Comparison of ENCODE assay signal across 15 cellular contexts in the genomic region with DNA sequence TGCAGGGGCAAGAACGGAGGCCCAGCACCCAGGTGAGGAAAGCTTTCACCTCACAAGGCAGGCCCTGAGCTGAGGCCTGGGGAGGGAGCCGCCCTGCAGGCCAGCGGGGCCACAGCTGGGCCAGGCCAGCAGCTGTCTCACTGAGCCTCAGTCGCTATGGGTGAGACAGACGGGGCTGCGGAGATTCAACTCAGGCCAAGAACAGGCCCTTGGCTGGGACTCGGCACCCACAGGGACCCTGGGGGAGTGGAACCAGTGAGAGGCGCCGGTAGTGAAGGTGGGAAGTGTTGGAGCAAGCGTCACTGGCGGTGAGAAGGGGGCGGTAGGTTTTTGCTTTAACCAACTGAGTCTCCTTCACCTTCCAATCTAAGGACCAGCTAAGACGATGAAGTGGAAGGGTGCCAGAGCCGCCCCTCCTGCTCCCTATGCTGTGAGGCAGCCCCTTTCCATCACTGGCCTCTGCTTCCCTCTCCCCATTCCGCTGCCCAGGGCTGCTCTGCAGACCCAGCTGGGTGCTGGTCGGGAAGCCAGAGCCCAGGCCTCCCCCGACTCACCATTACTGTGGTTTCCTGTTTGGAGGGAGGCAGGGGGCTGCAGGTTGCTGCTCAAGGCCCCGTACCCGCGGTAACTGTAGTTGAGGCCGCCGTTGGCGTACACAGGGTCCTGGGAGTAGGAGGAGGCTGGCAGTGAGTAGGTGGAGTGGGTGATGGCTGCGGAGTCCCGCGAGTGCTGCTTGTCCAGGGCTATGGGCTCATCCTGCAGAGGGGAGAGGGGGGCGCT.
DNase-seq lines count a peak whose midpoint lies in the region; ATAC-seq, FAIRE-seq and TF ChIP-seq lines count a peak whose summit lies in the region.
"Had no signal": no experiment of that assay in that cellular context is flagged by ENCODE, and none has a peak within 500 bp of the region (broad histone marks: within the 10 kb centered on the region; RNA-seq: fewer than 3 reads in every experiment).

No MANE protein-coding gene starts in this region.

- H3K9me3 ChIP-seq in T-helper 17 cell (ENCODE audit: control insufficient read depth, low read length, poor library complexity, severe bottlenecking) (no peaks in the 10 kb centered on the region), kidney (ENCODE audit: control insufficient read depth in 1 of 2, low read length in 2 of 2) (no peaks in the 10 kb centered on the region), stomach (no peaks in the 10 kb centered on the region)
- H3K9me3 ChIP-seq: heart right ventricle had no signal

- H3K4me1 ChIP-seq in kidney (ENCODE audit: control insufficient read depth in 1 of 2, insufficient read depth in 1 of 2, low read depth in 1 of 2, low read length in 2 of 2) (peaks cover 8 to 31% of the 10 kb centered on the region in 2 donors), stomach (peaks cover 19 to 50% (median 35%) of the 10 kb centered on the region in 4 donors)

- H3K4me1 Mint-ChIP-seq in activated naive CD8-positive, alpha-beta T cell (ENCODE audit: low read depth), result peaks cover 13% of the 10 kb centered on the region
- peaks cover 2% of the 10 kb centered on the region for H3K4me1 Mint-ChIP-seq in activated naive CD8-positive, alpha-beta T cell treated with anti-CD3 and anti-CD28 coated beads, Interleukin-2, amount 50 U/mL, for 24 hours
- peaks cover 13% of the 10 kb centered on the region for H3K4me1 Mint-ChIP-seq in T-helper 17 cell
- H3K4me1 Mint-ChIP-seq: WTC11 had no signal

- FAIRE-seq in kidney (lab: Jason Lieb, UNC), result no peak

- WGBS in stomach, 5 donors, result 74 to 83% (median 78%) methylated on average over 18 to 27 of the region's 27 CpGs

- H3K9me3 Mint-ChIP-seq in activated naive CD8-positive, alpha-beta T cell (ENCODE audit: low read depth), result no peaks in the 10 kb centered on the region
- no peaks in the 10 kb centered on the region for H3K9me3 Mint-ChIP-seq in activated naive CD8-positive, alpha-beta T cell treated with anti-CD3 and anti-CD28 coated beads, Interleukin-2, amount 50 U/mL, for 24 hours
- H3K9me3 Mint-ChIP-seq: WTC11 had no signal

- peak overlapping the region; percentile 34 for H3K27ac Mint-ChIP-seq in activated naive CD8-positive, alpha-beta T cell
- no peak overlapping the region for H3K27ac Mint-ChIP-seq in activated naive CD8-positive, alpha-beta T cell treated with anti-CD3 and anti-CD28 coated beads, Interleukin-2, amount 50 U/mL, for 24 hours
- H3K27ac Mint-ChIP-seq in T-helper 17 cell, result peak overlapping the region; percentile 24

- H3K9ac ChIP-seq in kidney (ENCODE audit: low read length in 2 of 2), result no peak overlapping the region

- ATAC-seq in activated naive CD8-positive, alpha-beta T cell treated with anti-CD3 and anti-CD28 coated beads, Interleukin-2, amount 50 U/mL, for 24 hours, result no peak
- ATAC-seq in T-helper 17 cell, result no peak
- ATAC-seq in GM19455 (IDR thresholded peaks at IDR 0.05; ENCODE audit: unreplicated experiment), result no peak
- no peak for ATAC-seq in GM18907 (IDR thresholded peaks at IDR 0.05; ENCODE audit: unreplicated experiment)
- ATAC-seq: heart right ventricle, WTC11 had no signal

- H3K36me3 ChIP-seq in kidney (ENCODE audit: control insufficient read depth in 1 of 2, insufficient read depth in 2 of 2, low read length in 2 of 2) (peaks cover 27 to 38% of the 10 kb centered on the region in 2 donors), stomach (peaks cover 39 to 93% (median 87%) of the 10 kb centered on the region in 4 donors)

- H3K27ac ChIP-seq in kidney (ENCODE audit: low read depth in 2 of 2, low read length in 2 of 2), result no peak overlapping the region
- H3K27ac ChIP-seq in stomach, result peak overlapping the region in 3 of 5 donors; percentile 14 to 22 (median 19)
- H3K27ac ChIP-seq: SK-N-MC had no signal

- no peaks in the 10 kb centered on the region for H3K27me3 Mint-ChIP-seq in activated naive CD8-positive, alpha-beta T cell
- H3K27me3 Mint-ChIP-seq in activated naive CD8-positive, alpha-beta T cell treated with anti-CD3 and anti-CD28 coated beads, Interleukin-2, amount 50 U/mL, for 24 hours, result no peaks in the 10 kb centered on the region
- H3K27me3 Mint-ChIP-seq in T-helper 17 cell, result no peaks in the 10 kb centered on the region

- H3K4me3 Mint-ChIP-seq in activated naive CD8-positive, alpha-beta T cell, result no peak overlapping the region
- no peak overlapping the region for H3K4me3 Mint-ChIP-seq in activated naive CD8-positive, alpha-beta T cell treated with anti-CD3 and anti-CD28 coated beads, Interleukin-2, amount 50 U/mL, for 24 hours
- peak overlapping the region; percentile 5 for H3K4me3 Mint-ChIP-seq in T-helper 17 cell
- H3K4me3 Mint-ChIP-seq: WTC11 had no signal

- no peak for TF ChIP-seq POLR2A in stomach (IDR thresholded peaks at IDR 0.05)

- H3K4me3 ChIP-seq in kidney (ENCODE audit: low read length in 2 of 2) (no peak overlapping the region), stomach (no peak overlapping the region)
- H3K4me3 ChIP-seq: heart right ventricle, SK-N-MC had no signal

- intact Hi-C loops in kidney (cut with DNase I) (no loop called here), stomach (cut with DNase I; ENCODE audit: low total_unique reads) (no loop called here)

- TF ChIP-seq CTCF in kidney (IDR thresholded peaks at IDR 0.05; ENCODE audit: borderline replicate concordance, extremely low read depth, insufficient read depth) (no peak), stomach (IDR thresholded peaks at IDR 0.05) (no peak)

- H3K27me3 ChIP-seq in stomach, result no peaks in the 10 kb centered on the region
- H3K27me3 ChIP-seq: heart right ventricle had no signal

- DNase-seq in activated naive CD8-positive, alpha-beta T cell treated with anti-CD3 and anti-CD28 coated beads, Interleukin-2, amount 50 U/mL, for 24 hours, result no peak
- DNase-seq in T-helper 17 cell, result no peak
- peak; percentile 65 for DNase-seq in kidney
- DNase-seq in stomach, result no peak
- DNase-seq in COLO829 (ENCODE audit: low spot score), result no peak
- DNase-seq: DMS79, erythroblast, heart right ventricle, NCI-H1694 treated with DMSO at 0.1 percent for 48 hours, occipital lobe had no signal

- TF ChIP-seq EP300 in stomach (IDR thresholded peaks at IDR 0.05), result no peak

- no peaks in the 10 kb centered on the region for H3K36me3 Mint-ChIP-seq in activated naive CD8-positive, alpha-beta T cell
- H3K36me3 Mint-ChIP-seq in activated naive CD8-positive, alpha-beta T cell treated with anti-CD3 and anti-CD28 coated beads, Interleukin-2, amount 50 U/mL, for 24 hours (ENCODE audit: low read depth), result peaks cover 7% of the 10 kb centered on the region
- peaks cover 2% of the 10 kb centered on the region for H3K36me3 Mint-ChIP-seq in T-helper 17 cell (ENCODE audit: low read depth)

Comparison
In these comparisons a context has a peak if more than half of its experiments do, and no peak if none do; other contexts are left out.
1. H3K27ac ChIP-seq: peak in stomach (3 of 5); none in kidney (0 of 2).